Comparison of ENCODE assay signal across 8 cellular contexts in the genomic region with DNA sequence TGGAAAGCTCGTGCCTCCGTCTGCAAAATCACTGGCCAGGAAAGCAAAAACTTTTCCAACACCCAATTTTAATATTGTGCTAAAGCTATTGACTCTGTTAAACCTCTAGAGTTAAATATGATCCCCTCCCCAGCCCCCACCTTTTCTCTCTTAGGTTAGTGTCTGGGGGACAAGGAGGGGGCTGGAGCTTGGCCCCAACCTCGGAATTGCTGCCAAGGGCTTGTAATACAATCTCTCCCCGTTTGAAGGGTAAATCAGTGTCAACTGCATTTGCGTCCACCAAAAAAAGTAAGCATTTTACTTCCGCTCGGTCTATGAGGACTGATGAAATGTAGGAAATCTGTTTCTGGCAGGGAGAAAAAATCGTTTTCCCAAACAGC. TPM values are rescaled to one million over a fixed set of nuclear protein-coding genes. Genes with fewer than 3 reads are reported as not detected.
DNase-seq lines count a peak whose midpoint lies in the region; ATAC-seq, FAIRE-seq and TF ChIP-seq lines count a peak whose summit lies in the region.
"Had no signal": no experiment of that assay in that cellular context is flagged by ENCODE, and none has a peak within 500 bp of the region (broad histone marks: within the 10 kb centered on the region; RNA-seq: fewer than 3 reads in every experiment).

A gene (plus strand): TSS at position 292 of the 380 bp plus-strand sequence. CDS start 8,259 bp downstream, outside the sequence.

- no peak within 1 kb of the TSS for H2BK20ac ChIP-seq in H1 (ENCODE audit: low read length)

- no peaks in the 10 kb centered on the region for H4K20me1 ChIP-seq in H1 (replicated peaks in 1 of 2; ENCODE audit: control insufficient read depth in 1 of 2, insufficient read depth in 2 of 2, low read length in 2 of 2)
- H4K20me1 ChIP-seq in neural progenitor cell (ENCODE audit: low read depth), result no peaks in the 10 kb centered on the region

- TF ChIP-seq RAD21 in H1 (IDR thresholded peaks at IDR 0.05 in 1 of 2, conservative IDR thresholded peaks at IDR 0.05 in 1 of 2; ENCODE audit: low read depth in 2 of 2, low read length in 2 of 2), result no peak

- ATAC-seq in GM19463 (IDR thresholded peaks at IDR 0.05; ENCODE audit: unreplicated experiment), result peak; percentile 15
- peak; percentile 15 for ATAC-seq in HG03175 (IDR thresholded peaks at IDR 0.05; ENCODE audit: unreplicated experiment)

- no peaks in the 10 kb centered on the region for H3K36me3 Mint-ChIP-seq in neural progenitor cell

- peak within 1 kb of the TSS; percentile 44 to 69 (median 48) for H3K4me3 ChIP-seq in H1 (ENCODE audit: extremely low read depth in 1 of 4, insufficient read depth in 2 of 4, low read depth in 3 of 4, low read length in 4 of 4)
- H3K4me3 ChIP-seq in neural progenitor cell, result peak within 1 kb of the TSS; percentile 65
- H3K4me3 ChIP-seq: SJSA1 had no signal

- no peak within 1 kb of the TSS for H4K91ac ChIP-seq in H1 (replicated peaks; ENCODE audit: insufficient read length, low read length)

- no peak within 1 kb of the TSS for H2BK15ac ChIP-seq in H1 (ENCODE audit: low read length)

- H4K5ac ChIP-seq in H1 (ENCODE audit: insufficient read length, low read depth, low read length), result no peak within 1 kb of the TSS

- no peaks in the 10 kb centered on the region for H3K9me3 Mint-ChIP-seq in neural progenitor cell

- H3K79me2 ChIP-seq in H1 (ENCODE audit: control insufficient read depth in 1 of 2, insufficient read depth in 2 of 2, low read length in 2 of 2), result no peaks in the 10 kb centered on the region
- no peaks in the 10 kb centered on the region for H3K79me2 ChIP-seq in neural progenitor cell (ENCODE audit: low read depth)

- H4K8ac ChIP-seq in H1 (ENCODE audit: extremely low read depth, insufficient read depth, low read length), result no peak within 1 kb of the TSS

- H3K36me3 ChIP-seq in H1 (ENCODE audit: control insufficient read depth in 2 of 4, insufficient read depth in 4 of 4, low read length in 3 of 4), result no peaks in the 10 kb centered on the region
- no peaks in the 10 kb centered on the region for H3K36me3 ChIP-seq in neural progenitor cell
- H3K36me3 ChIP-seq: SJSA1 had no signal

- DNase-seq in H1 (ENCODE audit: low read depth in 1 of 2, low spot score in 2 of 2) (no peak), neural progenitor cell (ENCODE audit: low spot score) (no peak), NCI-H1930 (lab: John Stamatoyannopoulos, UW) (no peak), OCI-M1 (lab: John Stamatoyannopoulos, UW) (no peak), NOMO-1 treated with DMSO at 0.1 percent for 48 hours (lab: John Stamatoyannopoulos, UW; ENCODE audit: unreplicated experiment) (no peak)

- H3K27ac ChIP-seq in H1 (ENCODE audit: low read depth, low read length), result no peak within 1 kb of the TSS
- no peak within 1 kb of the TSS for H3K27ac ChIP-seq in neural progenitor cell
- H3K27ac ChIP-seq: SJSA1 had no signal

- TF ChIP-seq POLR2A in H1 (IDR thresholded peaks at IDR 0.05; ENCODE audit: control extremely low read depth in 1 of 2, low read depth in 2 of 2, low read length in 2 of 2), result no peak

- H3K23ac ChIP-seq in H1 (ENCODE audit: insufficient read length), result no peak within 1 kb of the TSS

- WGBS in H1 (ENCODE audit: extremely low coverage in 1 of 2, insufficient coverage in 1 of 2, insufficient read length in 1 of 2, insufficient replicate concordance in 2 of 2, low coverage in 1 of 2, low lambda C conversion rate in 2 of 2, missing lambda C conversion rate in 1 of 2), 2 experiments, result 14% methylated on average over 8 of the region's 8 CpGs; no CpG with 5 or more reads in 1 of the 2 experiments

- H3K27me3 Mint-ChIP-seq in neural progenitor cell (ENCODE audit: insufficient read depth, low read depth), result no peaks in the 10 kb centered on the region

- no peak within 1 kb of the TSS for H3K18ac ChIP-seq in H1 (ENCODE audit: extremely low read depth, low read length)

- H2BK120ac ChIP-seq in H1 (replicated peaks; ENCODE audit: low read depth, low read length), result no peak within 1 kb of the TSS

- H3K56ac ChIP-seq in H1 (replicated peaks; ENCODE audit: insufficient read length, low read depth, low read length), result no peak within 1 kb of the TSS

- peak within 1 kb of the TSS; percentile 86 for H3K4me3 Mint-ChIP-seq in neural progenitor cell

- H3K9me3 ChIP-seq in H1 (ENCODE audit: insufficient read depth in 2 of 2, low read depth in 1 of 2, low read length in 1 of 2) (no peaks in the 10 kb centered on the region), neural progenitor cell (ENCODE audit: low read depth) (no peaks in the 10 kb centered on the region)
- H3K9me3 ChIP-seq: SJSA1 had no signal

- peaks cover 9% of the 10 kb centered on the region for H3F3A ChIP-seq in neural progenitor cell (ENCODE audit: low read depth)

- no peaks in the 10 kb centered on the region for H3K79me1 ChIP-seq in H1 (ENCODE audit: low read depth, low read length)

- TF ChIP-seq CTCF in H1 (IDR thresholded peaks at IDR 0.05; ENCODE audit: control extremely low read depth in 1 of 3, insufficient read depth in 1 of 3, low read depth in 1 of 3, low read length in 3 of 3) (no peak), neural progenitor cell (IDR thresholded peaks at IDR 0.05) (no peak)

- no peak for TF ChIP-seq EP300 in H1 (IDR thresholded peaks at IDR 0.05; ENCODE audit: borderline replicate concordance in 1 of 2, low read depth in 2 of 2, low read length in 2 of 2)

- H3K27ac Mint-ChIP-seq in neural progenitor cell, result peak within 1 kb of the TSS; percentile 45

- H3K27me3 ChIP-seq in H1 (replicated peaks in 1 of 4; ENCODE audit: control insufficient read depth in 3 of 4, extremely low read depth in 1 of 4, insufficient read depth in 3 of 4, low read length in 3 of 4) (peaks cover 0 to 7% (median 2%) of the 10 kb centered on the region in 4 experiments; a peak in 3 of 7 replicates), neural progenitor cell (peaks cover 64% of the 10 kb centered on the region)

- H3K4me1 Mint-ChIP-seq in neural progenitor cell, result peaks cover 16% of the 10 kb centered on the region

- H3K14ac ChIP-seq in H1 (ENCODE audit: insufficient read length), result peak within 1 kb of the TSS; percentile 54

- peak within 1 kb of the TSS in 1 of 4 experiments; percentile 40; a peak in 1 of 7 replicates for H3K9ac ChIP-seq in H1 (replicated peaks in 1 of 4; ENCODE audit: extremely low read depth in 1 of 4, low read depth in 3 of 4, low read length in 3 of 4)
- H3K9ac ChIP-seq in neural progenitor cell, result no peak within 1 kb of the TSS

- H3K4me2 ChIP-seq in H1 (ENCODE audit: insufficient read depth in 1 of 2, low read depth in 2 of 2, low read length in 2 of 2) (peak within 1 kb of the TSS; percentile 74 to 76), neural progenitor cell (peak within 1 kb of the TSS; percentile 88)

- POLR2A ChIA-PET in H1 (lab: Charles Lee; ENCODE audit: partially characterized antibody), result no interaction called here

- peak within 1 kb of the TSS; percentile 96 for H2AFZ ChIP-seq in H1 (ENCODE audit: low read length)
- H2AFZ ChIP-seq in neural progenitor cell (replicated peaks), result peak within 1 kb of the TSS; percentile 87

- peaks cover 5% of the 10 kb centered on the region; the same call in 1 of the 2 replicates for H3K23me2 ChIP-seq in H1 (ENCODE audit: low read depth, low read length)

- no peak within 1 kb of the TSS for H2BK12ac ChIP-seq in H1 (ENCODE audit: low read depth, low read length)

- CTCF ChIA-PET in H1 (lab: Charles Lee; ENCODE audit: partially characterized antibody), result interaction anchor here (0.6 to 0.8 kb wide), 3 partner anchors 14 to 166 kb away, joined by 3 read pairs; no protein-coding TSS in a partner anchor

- no peak within 1 kb of the TSS for H2BK5ac ChIP-seq in H1 (ENCODE audit: low read depth, low read length)

- H2AK5ac ChIP-seq in H1 (ENCODE audit: low read depth, low read length), result no peak within 1 kb of the TSS

- H3K4me1 ChIP-seq in H1 (replicated peaks in 1 of 4; ENCODE audit: control insufficient read depth in 3 of 4, insufficient read depth in 4 of 4, low read length in 3 of 4) (peaks cover 2 to 10% (median 4%) of the 10 kb centered on the region in 4 experiments; a peak in 4 of 7 replicates), neural progenitor cell (peaks cover 16% of the 10 kb centered on the region)
- H3K4me1 ChIP-seq: SJSA1 had no signal

- FAIRE-seq in H1 (lab: Jason Lieb, UNC), result no peak

- H3K4ac ChIP-seq in H1 (replicated peaks; ENCODE audit: insufficient read length, low read depth, low read length), result no peak within 1 kb of the TSS

TF ChIP-seq in H1, 55 proteins besides CTCF, POLR2A, EP300 and RAD21:
- TF ChIP-seq RBBP5 (IDR thresholded peaks at IDR 0.05; ENCODE audit: borderline replicate concordance, low read depth, low read length), result no peak
- TF ChIP-seq JUN (IDR thresholded peaks at IDR 0.05; ENCODE audit: low read depth, low read length), result no peak
- TF ChIP-seq KDM4A (IDR thresholded peaks at IDR 0.05; ENCODE audit: low read depth, low read length, severe bottlenecking), result no peak
- TF ChIP-seq TAF1 (IDR thresholded peaks at IDR 0.05; ENCODE audit: low read depth, low read length), result no peak
- TF ChIP-seq SIRT6 (IDR thresholded peaks at IDR 0.05; ENCODE audit: low read length), result no peak
- no peak for TF ChIP-seq BRCA1 (IDR thresholded peaks at IDR 0.05; ENCODE audit: low read depth, low read length)
- no peak for TF ChIP-seq JUND (IDR thresholded peaks at IDR 0.05; ENCODE audit: low read length)
- no peak for TF ChIP-seq CREB1 (IDR thresholded peaks at IDR 0.05)
- TF ChIP-seq TBP (IDR thresholded peaks at IDR 0.05; ENCODE audit: low read depth, low read length), result no peak
- TF ChIP-seq SAP30 (IDR thresholded peaks at IDR 0.05; ENCODE audit: insufficient read depth, insufficient replicate concordance, low read length), result no peak
- no peak for TF ChIP-seq BCL11A (IDR thresholded peaks at IDR 0.05; ENCODE audit: low read depth in 2 of 2, low read length in 2 of 2)
TF ChIP-seq in H1: peak in this region for 0.

RNA-seq across cellular contexts. Expression of the gene that starts here (rescaled TPM):
- total RNA-seq in H1 (2021; fragmentation: NEBNext Ultra II Directional; extraction: Animal tissue kit (Norgen Biotek cat#: 25700)), result 1.5 and 1.7 TPM in 2 replicates
- 0.70 and 0.71 TPM in 2 replicates for polyA plus RNA-seq in H1 (2011; rRNA removed)
- 1.5 TPM for polyA plus RNA-seq in H1 (2011; cell fraction: cytosol; rRNA removed)
- polyA plus RNA-seq in H1 (2011; cell fraction: nucleus; rRNA removed), result 1.6 TPM
- polyA plus RNA-seq in H1 (2012, experiment 1 of 2), result 1.1 to 2.2 TPM (median 1.6 TPM) in 4 replicates
- 0.60 TPM for polyA plus RNA-seq in H1 (2012, experiment 2 of 2)
- 1.2 TPM for polyA plus RNA-seq in H1 (2013, experiment 1 of 2)
- 0.94 TPM for polyA plus RNA-seq in H1 (2013, experiment 2 of 2)
- polyA minus RNA-seq in H1 (2011; rRNA and poly(A)+ RNA removed), result 3.2 and 4.0 TPM in 2 replicates
- polyA minus RNA-seq in H1 (2011; cell fraction: cytosol; rRNA and poly(A)+ RNA removed), result not detected
- polyA minus RNA-seq in H1 (2011; cell fraction: nucleus; rRNA and poly(A)+ RNA removed), result 9.8 TPM
- total RNA-seq in neural progenitor cell (ENCODE audit: low replicate concordance), result 3.0 and 6.4 TPM in 2 replicates
